8 cellular contexts compared by ENCODE assay signal in the genomic region with DNA sequence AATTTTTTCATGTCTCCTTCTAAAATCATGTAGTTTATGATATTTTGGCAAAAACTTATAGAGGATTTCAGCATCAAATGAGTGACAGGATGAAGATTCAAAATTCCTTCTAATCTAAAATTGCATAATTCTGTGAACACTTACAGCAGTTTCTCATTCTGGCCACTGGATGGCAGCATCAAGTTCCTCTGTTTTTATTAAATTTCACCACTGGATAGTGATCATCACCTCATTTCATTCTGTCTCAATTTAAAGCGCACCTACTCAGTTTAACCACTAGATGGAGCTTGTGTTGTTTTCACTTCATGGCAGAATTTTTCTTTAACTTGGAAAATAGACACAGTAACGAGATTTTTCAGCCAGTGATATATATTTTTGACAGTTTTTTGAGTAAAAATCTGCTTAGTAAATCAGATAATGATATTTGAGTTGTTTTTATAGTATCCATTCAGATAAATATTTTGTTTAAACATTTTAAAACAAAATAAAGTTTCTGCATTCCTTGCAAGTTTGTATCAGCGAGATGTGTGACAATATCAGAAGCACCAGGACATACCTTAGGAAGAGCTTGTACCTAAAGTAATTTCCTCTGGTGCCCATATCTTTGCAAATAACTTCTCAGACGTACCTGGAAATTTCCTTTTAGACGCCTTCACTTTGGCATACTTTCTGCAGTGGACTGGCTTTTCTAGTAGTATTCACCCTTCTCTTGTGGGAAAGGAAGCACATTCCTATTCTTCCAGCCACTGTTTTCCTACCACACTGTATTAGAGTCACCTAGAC.
DNase-seq lines count a peak whose midpoint lies in the region; ATAC-seq, FAIRE-seq and TF ChIP-seq lines count a peak whose summit lies in the region.

No MANE protein-coding gene starts in this region.

- peak overlapping the region in 1 of 9 donors; percentile 15 for H3K27ac Mint-ChIP-seq in naive thymus-derived CD4-positive, alpha-beta T cell

- peak overlapping the region; percentile 5 for H3K4me2 ChIP-seq in endothelial cell of umbilical vein (ENCODE audit: insufficient read depth, low read length)

- peak; percentile 95 for FAIRE-seq in endothelial cell of umbilical vein (lab: Jason Lieb, UNC)

- peaks cover 0 to 4% (median 0%) of the 10 kb centered on the region in 5 donors for H3K36me3 Mint-ChIP-seq in naive thymus-derived CD4-positive, alpha-beta T cell

- H3K27ac ChIP-seq in endothelial cell of umbilical vein (ENCODE audit: insufficient read depth, low read depth, low read length) = no peak overlapping the region
- no peak overlapping the region for H3K27ac ChIP-seq in naive thymus-derived CD4-positive, alpha-beta T cell (ENCODE audit: low read depth, low read length)
- no peak overlapping the region for H3K27ac ChIP-seq in suprapubic skin

- CTCF ChIA-PET in endothelial cell of umbilical vein (lab: Charles Lee) = interaction anchor here (0.6 to 6.9 kb wide), 62 partner anchors 8 to 358 kb away, joined by 3 to 122 read pairs (median 4); partner anchors contain the start of gene ARHGAP15
- CTCF ChIA-PET in naive thymus-derived CD4-positive, alpha-beta T cell (lab: Charles Lee) = interaction anchor here (0.6 to 2.7 kb wide), 10 partner anchors 43 to 259 kb away, joined by 3 to 14 read pairs (median 4); no protein-coding TSS in a partner anchor

- no peaks in the 10 kb centered on the region for H4K20me1 ChIP-seq in endothelial cell of umbilical vein (replicated peaks; ENCODE audit: control insufficient read depth, extremely low read depth, insufficient read depth, low read length)

- no peaks in the 10 kb centered on the region for H3K79me2 ChIP-seq in endothelial cell of umbilical vein (ENCODE audit: control insufficient read depth, insufficient read depth, low read length)

- intact Hi-C loops in endothelial cell of umbilical vein (cut with micrococcal nuclease) = loop anchor here (1.0 to 2.0 kb wide), 4 partner anchors 48 to 225 kb away; no protein-coding TSS in a partner anchor
- intact Hi-C loops in naive thymus-derived CD4-positive, alpha-beta T cell (cut with micrococcal nuclease) = loop anchor here (1.0 to 10.0 kb wide), 10 partner anchors 77 to 1480 kb away; no protein-coding TSS in a partner anchor

- dilution Hi-C loops in endothelial cell of umbilical vein (cut with MboI; ENCODE audit: extremely low pct_ligation_motif_present, low sequenced_read_pairs) = no loop called here

- H3K4me1 Mint-ChIP-seq in naive thymus-derived CD4-positive, alpha-beta T cell = peaks cover 0 to 9% (median 0%) of the 10 kb centered on the region in 7 donors

- no peak for TF ChIP-seq EP300 in suprapubic skin (IDR thresholded peaks at IDR 0.05)

- H3K36me3 ChIP-seq in endothelial cell of umbilical vein (ENCODE audit: control insufficient read depth in 2 of 2, extremely low read depth in 1 of 2, insufficient read depth in 2 of 2, low read length in 2 of 2) = no peaks in the 10 kb centered on the region
- no peaks in the 10 kb centered on the region for H3K36me3 ChIP-seq in naive thymus-derived CD4-positive, alpha-beta T cell (ENCODE audit: control insufficient read depth in 2 of 3, insufficient read depth in 3 of 3, low read length in 3 of 3)
- no peaks in the 10 kb centered on the region for H3K36me3 ChIP-seq in suprapubic skin

- no peak overlapping the region for H3K9ac ChIP-seq in endothelial cell of umbilical vein (replicated peaks; ENCODE audit: extremely low read depth, insufficient read depth, low read length)

- TF ChIP-seq POLR2A in endothelial cell of umbilical vein (IDR thresholded peaks at IDR 0.05; ENCODE audit: low read depth, low read length) (no peak), suprapubic skin (IDR thresholded peaks at IDR 0.05) (no peak)

- peaks cover 0 to 8% (median 0%) of the 10 kb centered on the region in 5 donors for H3K27me3 Mint-ChIP-seq in naive thymus-derived CD4-positive, alpha-beta T cell

- no TSS peak for BruUV-seq in endothelial cell of umbilical vein (replicated peaks; lab: Mats Ljungman, UMichigan)

- H3K9me3 Mint-ChIP-seq in naive thymus-derived CD4-positive, alpha-beta T cell = peaks cover 0 to 4% (median 0%) of the 10 kb centered on the region in 11 donors

- H3K27me3 ChIP-seq in endothelial cell of umbilical vein (ENCODE audit: control insufficient read depth in 2 of 2, insufficient read depth in 2 of 2, low read length in 2 of 2) (no peaks in the 10 kb centered on the region), suprapubic skin (no peaks in the 10 kb centered on the region)
- H3K27me3 ChIP-seq in naive thymus-derived CD4-positive, alpha-beta T cell (ENCODE audit: control insufficient read depth in 2 of 2, insufficient read depth in 2 of 2, low read length in 2 of 2) = no peaks in the 10 kb centered on the region

- DNase-seq in DMS53 (lab: John Stamatoyannopoulos, UW) = peak; percentile 67
- DNase-seq in HS-27A (ENCODE audit: low read depth) = peak; percentile 51
- peak; percentile 89 for DNase-seq in NCI-H82 (lab: John Stamatoyannopoulos, UW)
- peak; percentile 42 for DNase-seq in activated CD4-positive, alpha-beta T cell treated with anti-CD3 and anti-CD28 coated beads, Interleukin-2, amount 50 U/mL, for 1 hour
- DNase-seq in endothelial cell of umbilical vein (ENCODE audit: low read depth, low spot score) = peak; percentile 80
- DNase-seq in naive thymus-derived CD4-positive, alpha-beta T cell = peak in 7 of 9 donors; percentile 59 to 84 (median 75)
- DNase-seq in suprapubic skin (ENCODE audit: low spot score in 2 of 2) = no peak

- no peak overlapping the region for H3K4me3 Mint-ChIP-seq in naive thymus-derived CD4-positive, alpha-beta T cell

- 36% methylated on average over 5 of the region's 5 CpGs for WGBS in suprapubic skin

- H3K9me3 ChIP-seq in endothelial cell of umbilical vein (replicated peaks; ENCODE audit: control insufficient read depth, insufficient read depth, low read length) (no peaks in the 10 kb centered on the region), suprapubic skin (no peaks in the 10 kb centered on the region)
- H3K9me3 ChIP-seq in naive thymus-derived CD4-positive, alpha-beta T cell (ENCODE audit: control insufficient read depth in 2 of 3, low read length in 3 of 3) = no peaks in the 10 kb centered on the region

- H3K4me3 ChIP-seq in endothelial cell of umbilical vein (replicated peaks in 1 of 3; ENCODE audit: insufficient read depth in 1 of 3, low read depth in 1 of 3, low read length in 3 of 3) (no peak overlapping the region), suprapubic skin (no peak overlapping the region)
- no peak overlapping the region for H3K4me3 ChIP-seq in naive thymus-derived CD4-positive, alpha-beta T cell (ENCODE audit: low read length)

- POLR2A ChIA-PET in endothelial cell of umbilical vein (lab: Charles Lee) = no interaction called here
- POLR2A ChIA-PET in naive thymus-derived CD4-positive, alpha-beta T cell (lab: Charles Lee) = no interaction called here

- no peaks in the 10 kb centered on the region for H3K9me1 ChIP-seq in endothelial cell of umbilical vein (replicated peaks; ENCODE audit: control insufficient read depth, extremely low read depth, insufficient read depth, low read length)

- peak; percentile 82 for ATAC-seq in GM21423 (IDR thresholded peaks at IDR 0.05; ENCODE audit: unreplicated experiment)
- ATAC-seq in naive thymus-derived CD4-positive, alpha-beta T cell = peak; percentile 100

- H2AFZ ChIP-seq in endothelial cell of umbilical vein (ENCODE audit: low read depth, low read length) = no peak overlapping the region

- TF ChIP-seq CTCF in endothelial cell of umbilical vein (IDR thresholded peaks at IDR 0.05; ENCODE audit: extremely low read depth in 1 of 2, insufficient read depth in 1 of 2, low read depth in 1 of 2, low read length in 2 of 2) (peak; percentile 66 to 94), suprapubic skin (IDR thresholded peaks at IDR 0.05) (peak; percentile 89 to 95)

- H3K4me1 ChIP-seq in endothelial cell of umbilical vein (ENCODE audit: control insufficient read depth, extremely low read depth, insufficient read depth, low read length) (peaks cover 2% of the 10 kb centered on the region), suprapubic skin (no peaks in the 10 kb centered on the region)
- H3K4me1 ChIP-seq in naive thymus-derived CD4-positive, alpha-beta T cell (ENCODE audit: control insufficient read depth in 2 of 2, insufficient read depth in 2 of 2, low read length in 2 of 2) = no peaks in the 10 kb centered on the region

TF ChIP-seq in endothelial cell of umbilical vein, 7 proteins besides CTCF, POLR2A, EP300 and RAD21:
- TF ChIP-seq MAX (IDR thresholded peaks at IDR 0.05; ENCODE audit: insufficient read depth, insufficient read length) = no peak
- no peak for TF ChIP-seq MYC (IDR thresholded peaks at IDR 0.05; ENCODE audit: low read depth, low read length)
- no peak for TF ChIP-seq FOS (IDR thresholded peaks at IDR 0.05; ENCODE audit: borderline replicate concordance, insufficient read depth, low read length)
- no peak for TF ChIP-seq JUN (IDR thresholded peaks at IDR 0.05; ENCODE audit: borderline replicate concordance, insufficient read depth, insufficient read length, low read depth)
- no peak for TF ChIP-seq POLR2AphosphoS5 (IDR thresholded peaks at IDR 0.05; ENCODE audit: insufficient read depth, low read depth, low read length)
- no peak for TF ChIP-seq GATA2 (IDR thresholded peaks at IDR 0.05; ENCODE audit: insufficient read depth, insufficient read length, low read depth, low read length)
- no peak for TF ChIP-seq EZH2 (IDR thresholded peaks at IDR 0.05; ENCODE audit: borderline replicate concordance, low read depth, low read length, severe bottlenecking)

Comparison
In these comparisons a context has a peak if more than half of its experiments do, and no peak if none do; other contexts are left out.
1. DNase-seq: peak in DMS53 (single experiment), HS-27A (single experiment), NCI-H82 (single experiment), activated CD4-positive, alpha-beta T cell treated with anti-CD3 and anti-CD28 coated beads, Interleukin-2, amount 50 U/mL, for 1 hour (single experiment), endothelial cell of umbilical vein (single experiment) and naive thymus-derived CD4-positive, alpha-beta T cell (7 of 9); none in suprapubic skin (0 of 2).